ENCODE assay signal across 2 cellular contexts in the genomic region with DNA sequence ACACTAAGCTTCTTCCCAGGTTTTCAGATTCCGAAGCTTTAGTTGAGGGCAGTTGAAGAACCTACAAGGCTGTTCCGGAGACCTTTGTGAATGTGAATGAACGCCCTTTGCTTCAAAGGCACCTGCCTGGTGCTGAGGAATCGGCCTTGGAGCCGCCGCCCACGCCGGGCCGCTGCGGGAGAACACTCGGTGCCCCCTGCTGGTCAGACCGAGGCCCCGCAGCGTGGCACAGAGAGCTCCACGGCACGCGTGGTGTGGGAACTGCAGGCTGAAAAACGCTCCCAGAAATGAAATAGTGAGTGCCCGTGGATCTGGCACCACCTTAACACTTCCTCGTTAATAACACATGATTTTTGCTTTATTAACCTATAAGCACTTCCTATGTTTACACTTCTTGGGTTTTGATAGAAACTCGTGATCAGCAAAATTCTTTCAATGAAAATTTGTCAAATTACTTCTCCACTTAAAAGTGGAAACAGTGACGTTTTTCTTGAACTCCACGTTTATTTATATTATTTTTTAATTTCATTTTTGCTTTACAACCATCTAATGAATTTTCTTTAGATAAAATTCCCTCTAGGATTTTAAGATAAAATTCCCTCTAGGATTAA.
TF ChIP-seq lines count a peak whose summit lies in the region.

No MANE protein-coding gene starts in this region.

TF ChIP-seq in HCT116, 20 proteins besides CTCF, POLR2A, EP300 and RAD21:
- TF ChIP-seq CEBPB (IDR thresholded peaks at IDR 0.05; ENCODE audit: low read depth) (no peak), EGR1 (IDR thresholded peaks at IDR 0.05; ENCODE audit: low read depth) (no peak), ATF3 (IDR thresholded peaks at IDR 0.05) (no peak), POLR2AphosphoS5 (IDR thresholded peaks at IDR 0.05; ENCODE audit: low read depth, low read length) (no peak), SIN3A (IDR thresholded peaks at IDR 0.05; ENCODE audit: low read depth) (no peak)
- TF ChIP-seq, protein P1, sequence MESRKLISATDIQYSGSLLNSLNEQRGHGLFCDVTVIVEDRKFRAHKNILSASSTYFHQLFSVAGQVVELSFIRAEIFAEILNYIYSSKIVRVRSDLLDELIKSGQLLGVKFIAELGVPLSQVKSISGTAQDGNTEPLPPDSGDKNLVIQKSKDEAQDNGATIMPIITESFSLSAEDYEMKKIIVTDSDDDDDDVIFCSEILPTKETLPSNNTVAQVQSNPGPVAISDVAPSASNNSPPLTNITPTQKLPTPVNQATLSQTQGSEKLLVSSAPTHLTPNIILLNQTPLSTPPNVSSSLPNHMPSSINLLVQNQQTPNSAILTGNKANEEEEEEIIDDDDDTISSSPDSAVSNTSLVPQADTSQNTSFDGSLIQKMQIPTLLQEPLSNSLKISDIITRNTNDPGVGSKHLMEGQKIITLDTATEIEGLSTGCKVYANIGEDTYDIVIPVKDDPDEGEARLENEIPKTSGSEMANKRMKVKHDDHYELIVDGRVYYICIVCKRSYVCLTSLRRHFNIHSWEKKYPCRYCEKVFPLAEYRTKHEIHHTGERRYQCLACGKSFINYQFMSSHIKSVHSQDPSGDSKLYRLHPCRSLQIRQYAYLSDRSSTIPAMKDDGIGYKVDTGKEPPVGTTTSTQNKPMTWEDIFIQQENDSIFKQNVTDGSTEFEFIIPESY (IDR thresholded peaks at IDR 0.05; ENCODE audit: extremely low read depth, insufficient replicate concordance, low read length): no peak

TF ChIP-seq in endothelial cell of umbilical vein, 7 proteins besides CTCF, POLR2A, EP300 and RAD21 (continued from another document):
- TF ChIP-seq JUN (IDR thresholded peaks at IDR 0.05; ENCODE audit: borderline replicate concordance, insufficient read depth, insufficient read length, low read depth) (no peak), MYC (IDR thresholded peaks at IDR 0.05; ENCODE audit: low read depth, low read length) (no peak), MAX (IDR thresholded peaks at IDR 0.05; ENCODE audit: insufficient read depth, insufficient read length) (no peak), POLR2AphosphoS5 (IDR thresholded peaks at IDR 0.05; ENCODE audit: insufficient read depth, low read depth, low read length) (no peak), FOS (IDR thresholded peaks at IDR 0.05; ENCODE audit: borderline replicate concordance, insufficient read depth, low read length) (no peak), EZH2 (IDR thresholded peaks at IDR 0.05; ENCODE audit: borderline replicate concordance, low read depth, low read length, severe bottlenecking) (no peak)
